Comparison of ENCODE assay signal across 16 cellular contexts in the genomic region with DNA sequence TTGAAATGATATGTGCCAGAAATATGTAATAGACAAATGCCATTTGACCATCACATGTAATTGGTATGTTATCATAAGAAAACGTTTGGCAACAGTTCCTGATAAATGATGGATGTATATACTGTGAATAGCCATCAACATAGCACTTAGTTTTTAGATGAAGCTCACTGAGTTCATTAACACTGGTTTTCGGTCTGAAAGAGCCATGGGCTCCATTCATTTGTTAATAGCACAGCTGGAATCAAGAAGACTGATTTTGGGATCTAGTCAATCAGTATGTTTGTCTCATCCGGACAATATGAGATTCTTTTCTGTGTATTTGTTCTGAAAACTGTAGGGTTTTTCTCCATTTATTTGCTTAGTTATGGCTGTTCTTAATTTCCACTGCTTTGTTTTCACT.
DNase-seq lines count a peak whose midpoint lies in the region; ATAC-seq, FAIRE-seq and TF ChIP-seq lines count a peak whose summit lies in the region.
"Had no signal": no experiment of that assay in that cellular context is flagged by ENCODE, and none has a peak within 500 bp of the region (broad histone marks: within the 10 kb centered on the region; RNA-seq: fewer than 3 reads in every experiment).

No MANE protein-coding gene starts in this region.

- no peaks in the 10 kb centered on the region for H3K23me2 ChIP-seq in H1 (ENCODE audit: low read depth, low read length)

- H3K4me1 Mint-ChIP-seq in CD8-positive, alpha-beta T cell (ENCODE audit: low read depth) = no peaks in the 10 kb centered on the region
- H3K4me1 Mint-ChIP-seq: CD4-positive, CD25-positive, alpha-beta regulatory T cell had no signal

- H3K4me2 ChIP-seq in H1 (ENCODE audit: insufficient read depth in 1 of 2, low read depth in 2 of 2, low read length in 2 of 2) = peak overlapping the region; percentile 37 to 57; a peak in 3 of 4 replicates
- H3K4me2 ChIP-seq: KMS-11 had no signal

- intact Hi-C loops in CD8-positive, alpha-beta T cell (cut with DNase I, micrococcal nuclease) = no loop called here

- H4K20me1 ChIP-seq in H1 (replicated peaks in 1 of 2; ENCODE audit: control insufficient read depth in 1 of 2, insufficient read depth in 2 of 2, low read length in 2 of 2) = no peaks in the 10 kb centered on the region

- DNase-seq in H1 (ENCODE audit: low read depth in 1 of 2, low spot score in 2 of 2) (no peak), erythroblast (lab: John Stamatoyannopoulos, UW) (no peak)
- no peak for DNase-seq in CD8-positive, alpha-beta T cell
- DNase-seq: ACHN; BE2C; C1 segment of cervical spinal cord; Caco-2; CD4-positive, CD25-positive, alpha-beta regulatory T cell had no signal

- TF ChIP-seq RAD21 in H1 (IDR thresholded peaks at IDR 0.05 in 1 of 2, conservative IDR thresholded peaks at IDR 0.05 in 1 of 2; ENCODE audit: low read depth in 2 of 2, low read length in 2 of 2) = no peak

- H3K27me3 Mint-ChIP-seq in CD8-positive, alpha-beta T cell (ENCODE audit: low read depth) = no peaks in the 10 kb centered on the region
- H3K27me3 Mint-ChIP-seq: CD4-positive, CD25-positive, alpha-beta regulatory T cell had no signal

- peak overlapping the region; percentile 22; the same call in 1 of the 2 replicates for H3K4me3 ChIP-seq in HUES48 (ENCODE audit: low read depth, low read length)
- H3K4me3 ChIP-seq in H1 (ENCODE audit: extremely low read depth in 1 of 4, insufficient read depth in 2 of 4, low read depth in 3 of 4, low read length in 4 of 4) = peak overlapping the region in 2 of 4 experiments; percentile 19 to 22; a peak in 1 of 8 replicates
- peak overlapping the region; percentile 17; the same call in 1 of the 2 replicates for H3K4me3 ChIP-seq in iPS-20b (ENCODE audit: low read length)
- no peak overlapping the region for H3K4me3 ChIP-seq in CD8-positive, alpha-beta T cell (ENCODE audit: low read depth, low read length)

- WGBS in H1 (ENCODE audit: extremely low coverage in 1 of 2, insufficient coverage in 1 of 2, insufficient read length in 1 of 2, insufficient replicate concordance in 2 of 2, low coverage in 1 of 2, low lambda C conversion rate in 2 of 2, missing lambda C conversion rate in 1 of 2), 2 experiments = 18% methylated on average over 3 of the region's 3 CpGs; no CpG with 5 or more reads in 1 of the 2 experiments

- no peak overlapping the region for H2BK120ac ChIP-seq in H1 (replicated peaks; ENCODE audit: low read depth, low read length)

- no peak overlapping the region for H2BK12ac ChIP-seq in H1 (ENCODE audit: low read depth, low read length)

- H2AFZ ChIP-seq in H1 (ENCODE audit: low read length) = no peak overlapping the region

- H2BK15ac ChIP-seq in H1 (ENCODE audit: low read length) = no peak overlapping the region

- TF ChIP-seq POLR2A in H1 (IDR thresholded peaks at IDR 0.05; ENCODE audit: control extremely low read depth in 1 of 2, low read depth in 2 of 2, low read length in 2 of 2) (no peak), erythroblast (IDR thresholded peaks at IDR 0.05; ENCODE audit: low read length) (no peak)

- H3K27ac ChIP-seq in HUES48 (ENCODE audit: low read depth, low read length) (peak overlapping the region; percentile 83), H1 (ENCODE audit: low read depth, low read length) (no peak overlapping the region), iPS-20b (ENCODE audit: low read length) (no peak overlapping the region)
- no peak overlapping the region for H3K27ac ChIP-seq in CD8-positive, alpha-beta T cell (ENCODE audit: low read depth, low read length)
- H3K27ac ChIP-seq: KMS-11 had no signal

- FAIRE-seq in H1 (lab: Jason Lieb, UNC) = peak; percentile 19
- FAIRE-seq: A204.1, G401.6, GM12891, GM18507 had no signal

- no peak overlapping the region for H3K56ac ChIP-seq in H1 (replicated peaks; ENCODE audit: insufficient read length, low read depth, low read length)

- H2BK5ac ChIP-seq in H1 (ENCODE audit: low read depth, low read length) = no peak overlapping the region

- H3K9ac ChIP-seq in HUES48 (ENCODE audit: low read depth, low read length) (no peak overlapping the region), H1 (replicated peaks in 1 of 4; ENCODE audit: extremely low read depth in 1 of 4, low read depth in 3 of 4, low read length in 3 of 4) (no peak overlapping the region), iPS-20b (ENCODE audit: low read depth, low read length) (no peak overlapping the region)
- H3K9ac ChIP-seq: KMS-11 had no signal

- no peak overlapping the region for H4K91ac ChIP-seq in H1 (replicated peaks; ENCODE audit: insufficient read length, low read length)

- H3K36me3 Mint-ChIP-seq in CD8-positive, alpha-beta T cell = no peaks in the 10 kb centered on the region
- H3K36me3 Mint-ChIP-seq: CD4-positive, CD25-positive, alpha-beta regulatory T cell had no signal

- H3K18ac ChIP-seq in H1 (ENCODE audit: extremely low read depth, low read length) = no peak overlapping the region

- H3K27me3 ChIP-seq in HUES48 (ENCODE audit: control insufficient read depth, insufficient read depth, low read length) = peaks cover 3% of the 10 kb centered on the region; the same call in 1 of the 2 replicates
- H3K27me3 ChIP-seq in H1 (replicated peaks in 1 of 4; ENCODE audit: control insufficient read depth in 3 of 4, extremely low read depth in 1 of 4, insufficient read depth in 3 of 4, low read length in 3 of 4) = no peaks in the 10 kb centered on the region; a peak in 1 of 7 replicates
- H3K27me3 ChIP-seq in iPS-20b (ENCODE audit: insufficient read depth, low read length) = no peaks in the 10 kb centered on the region
- H3K27me3 ChIP-seq in CD8-positive, alpha-beta T cell (ENCODE audit: insufficient read depth, low read length) = no peaks in the 10 kb centered on the region
- H3K27me3 ChIP-seq: BE2C had no signal

- no peak overlapping the region for H3K4ac ChIP-seq in H1 (replicated peaks; ENCODE audit: insufficient read length, low read depth, low read length)

- no peak overlapping the region for H4K5ac ChIP-seq in H1 (ENCODE audit: insufficient read length, low read depth, low read length)

- H2BK20ac ChIP-seq in H1 (ENCODE audit: low read length) = no peak overlapping the region

- no peak for TF ChIP-seq CTCF in H1 (IDR thresholded peaks at IDR 0.05; ENCODE audit: control extremely low read depth in 1 of 3, insufficient read depth in 1 of 3, low read depth in 1 of 3, low read length in 3 of 3)
- no peak for TF ChIP-seq CTCF in CD8-positive, alpha-beta T cell (IDR thresholded peaks at IDR 0.05)

- no peak overlapping the region for H3K27ac Mint-ChIP-seq in CD8-positive, alpha-beta T cell
- H3K27ac Mint-ChIP-seq: CD4-positive, CD25-positive, alpha-beta regulatory T cell had no signal

- CTCF ChIA-PET in H1 (lab: Charles Lee; ENCODE audit: partially characterized antibody) = interaction anchor here (1.6 kb wide), 1 partner anchor 19 kb away, joined by 5 read pairs; no protein-coding TSS in a partner anchor
- CTCF ChIA-PET in CD8-positive, alpha-beta T cell (lab: Charles Lee) = no interaction called here

- no peaks in the 10 kb centered on the region for H3K9me3 ChIP-seq in HUES48 (ENCODE audit: control insufficient read depth, insufficient read depth, low read length)
- H3K9me3 ChIP-seq in H1 (ENCODE audit: insufficient read depth in 2 of 2, low read depth in 1 of 2, low read length in 1 of 2) = peaks cover 1 to 3% of the 10 kb centered on the region in 2 experiments; a peak in 2 of 4 replicates
- H3K9me3 ChIP-seq in iPS-20b (ENCODE audit: insufficient read depth, low read depth, low read length) = no peaks in the 10 kb centered on the region; the same call in none of the 2 replicates
- no peaks in the 10 kb centered on the region for H3K9me3 ChIP-seq in CD8-positive, alpha-beta T cell (ENCODE audit: low read length)
- H3K9me3 ChIP-seq: BE2C, Caco-2 had no signal

- H3K79me1 ChIP-seq in H1 (ENCODE audit: low read depth, low read length) = no peaks in the 10 kb centered on the region

- H3K14ac ChIP-seq in H1 (ENCODE audit: insufficient read length) = no peak overlapping the region

- H2AK5ac ChIP-seq in H1 (ENCODE audit: low read depth, low read length) = no peak overlapping the region

- ATAC-seq in GM18502 (IDR thresholded peaks at IDR 0.05; ENCODE audit: poor library complexity, unreplicated experiment) = no peak
- no peak for ATAC-seq in CD8-positive, alpha-beta T cell

- H3K36me3 ChIP-seq in HUES48 (ENCODE audit: control insufficient read depth, insufficient read depth, low read length) = no peaks in the 10 kb centered on the region
- H3K36me3 ChIP-seq in H1 (ENCODE audit: control insufficient read depth in 2 of 4, insufficient read depth in 4 of 4, low read length in 3 of 4) = no peaks in the 10 kb centered on the region
- H3K36me3 ChIP-seq in iPS-20b (ENCODE audit: insufficient read depth, low read depth, low read length) = no peaks in the 10 kb centered on the region
- H3K36me3 ChIP-seq in CD8-positive, alpha-beta T cell (ENCODE audit: insufficient read depth, low read length) = no peaks in the 10 kb centered on the region
- H3K36me3 ChIP-seq: BE2C had no signal

- POLR2A ChIA-PET in H1 (lab: Charles Lee; ENCODE audit: partially characterized antibody) = no interaction called here
- POLR2A ChIA-PET in CD8-positive, alpha-beta T cell (lab: Charles Lee) = no interaction called here

- no peak overlapping the region for H3K4me3 Mint-ChIP-seq in CD8-positive, alpha-beta T cell
- H3K4me3 Mint-ChIP-seq: CD4-positive, CD25-positive, alpha-beta regulatory T cell had no signal

- peaks cover 4% of the 10 kb centered on the region for H3K9me3 Mint-ChIP-seq in CD8-positive, alpha-beta T cell

- H4K8ac ChIP-seq in H1 (ENCODE audit: extremely low read depth, insufficient read depth, low read length) = no peak overlapping the region

- H3K4me1 ChIP-seq in HUES48 (ENCODE audit: control insufficient read depth, insufficient read depth, low read length) = peaks cover 23% of the 10 kb centered on the region
- H3K4me1 ChIP-seq in H1 (replicated peaks in 1 of 4; ENCODE audit: control insufficient read depth in 3 of 4, insufficient read depth in 4 of 4, low read length in 3 of 4) = peaks cover 0 to 6% (median 6%) of the 10 kb centered on the region in 4 experiments; a peak in 5 of 7 replicates
- H3K4me1 ChIP-seq in iPS-20b (ENCODE audit: insufficient read depth, low read length) = peaks cover 14% of the 10 kb centered on the region; the same call in 1 of the 2 replicates
- no peaks in the 10 kb centered on the region for H3K4me1 ChIP-seq in CD8-positive, alpha-beta T cell (ENCODE audit: insufficient read depth, low read length)
- H3K4me1 ChIP-seq: BE2C, Caco-2 had no signal

- TF ChIP-seq EP300 in H1 (IDR thresholded peaks at IDR 0.05; ENCODE audit: borderline replicate concordance in 1 of 2, low read depth in 2 of 2, low read length in 2 of 2) = no peak

- H3K79me2 ChIP-seq in H1 (ENCODE audit: control insufficient read depth in 1 of 2, insufficient read depth in 2 of 2, low read length in 2 of 2) = no peaks in the 10 kb centered on the region

- H3K23ac ChIP-seq in H1 (ENCODE audit: insufficient read length) = no peak overlapping the region

TF ChIP-seq in H1, 55 proteins besides CTCF, POLR2A, EP300 and RAD21 (continues in another document):
- TF ChIP-seq SIRT6 (IDR thresholded peaks at IDR 0.05; ENCODE audit: low read length) (no peak), SUZ12 (IDR thresholded peaks at IDR 0.05; ENCODE audit: low read length) (no peak), SP2 (IDR thresholded peaks at IDR 0.05; ENCODE audit: low read length) (no peak), SIX5 (IDR thresholded peaks at IDR 0.05; ENCODE audit: low read depth, low read length) (no peak), POLR2AphosphoS5 (IDR thresholded peaks at IDR 0.05; ENCODE audit: low read depth, low read length) (no peak)
